ENCODE assay signal across 9 cellular contexts in the genomic region with DNA sequence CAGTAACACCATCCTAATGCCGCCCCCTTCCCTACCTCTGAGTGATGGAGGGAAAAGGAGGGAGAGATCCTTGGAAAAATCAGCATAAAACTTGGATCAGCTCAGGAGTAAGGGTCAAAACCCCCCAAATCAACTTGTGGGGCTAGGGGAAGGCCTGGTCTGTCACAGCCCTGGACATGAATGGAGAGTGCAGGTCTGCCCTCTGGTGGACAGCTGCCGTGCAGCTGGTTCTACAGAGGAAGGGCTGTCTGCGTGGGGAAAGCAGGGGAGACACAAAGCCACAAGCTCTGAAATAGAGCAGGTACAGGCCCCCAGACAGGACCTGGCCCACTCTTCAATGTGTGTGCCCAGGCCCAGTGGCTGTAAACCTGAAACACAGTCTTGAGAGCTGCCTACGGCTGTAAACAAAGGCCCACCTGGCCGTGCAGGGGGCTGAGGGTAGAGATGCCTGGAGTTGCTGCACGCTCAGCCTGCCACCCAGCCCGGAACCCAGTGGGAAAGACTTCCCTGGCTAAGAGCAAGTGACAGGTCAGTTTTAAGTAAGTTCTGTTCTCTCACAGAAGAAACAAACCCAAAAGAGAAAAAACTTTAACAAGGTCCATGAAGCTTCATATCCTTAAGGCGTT. TPM values are rescaled to one million over a fixed set of nuclear protein-coding genes. Genes with fewer than 3 reads are reported as not detected.
DNase-seq lines count a peak whose midpoint lies in the region; ATAC-seq and TF ChIP-seq lines count a peak whose summit lies in the region.
"Had no signal": no experiment of that assay in that cellular context is flagged by ENCODE, and none has a peak within 500 bp of the region (broad histone marks: within the 10 kb centered on the region; RNA-seq: fewer than 3 reads in every experiment).

No MANE protein-coding gene starts in this region.

- H3K27me3 Mint-ChIP-seq in activated naive CD4-positive, alpha-beta T cell treated with anti-CD3 and anti-CD28 coated beads, Interleukin-2, amount 10 ng/mL, durations not matched to agents 7 days and 5 days: no peaks in the 10 kb centered on the region

- no peak overlapping the region for H3K27ac Mint-ChIP-seq in activated naive CD4-positive, alpha-beta T cell treated with anti-CD3 and anti-CD28 coated beads, Interleukin-2, amount 10 ng/mL, durations not matched to agents 7 days and 5 days

- POLR2A ChIA-PET in BJ (lab: Charles Lee): no interaction called here

- CTCF ChIA-PET in BJ (lab: Yijun Ruan, JAX): interaction anchor here (0.6 to 22.3 kb wide), 29 partner anchors 9 to 318 kb away, joined by 3 to 563 read pairs (median 4); a partner anchor contains a TSS
- CTCF ChIA-PET in activated naive CD4-positive, alpha-beta T cell treated with anti-CD3 and anti-CD28 coated beads, Interleukin-2, amount 10 ng/mL, durations not matched to agents 7 days and 5 days (lab: Charles Lee): interaction anchor here (0.6 to 14.2 kb wide), 27 partner anchors 9 to 319 kb away, joined by 3 to 347 read pairs (median 4); a partner anchor contains a TSS

- H3K9me3 ChIP-seq in SJCRH30 (replicated peaks) (no peaks in the 10 kb centered on the region), cardiac muscle cell (ENCODE audit: low read depth) (no peaks in the 10 kb centered on the region)

- no peaks in the 10 kb centered on the region for H3K27me3 ChIP-seq in BJ (ENCODE audit: control insufficient read depth, insufficient read depth, low read length)
- no peaks in the 10 kb centered on the region for H3K27me3 ChIP-seq in H7 (ENCODE audit: control insufficient read depth, insufficient read depth, low read length)
- no peaks in the 10 kb centered on the region for H3K27me3 ChIP-seq in SJCRH30
- no peaks in the 10 kb centered on the region for H3K27me3 ChIP-seq in cardiac muscle cell

- H3K4me3 ChIP-seq in BJ (ENCODE audit: low read depth, low read length): no peak overlapping the region
- H3K4me3 ChIP-seq in H7 (ENCODE audit: insufficient read depth, low read depth, low read length): no peak overlapping the region
- H3K4me3 ChIP-seq in SJCRH30: no peak overlapping the region
- H3K4me3 ChIP-seq in cardiac muscle cell: no peak overlapping the region
- H3K4me3 ChIP-seq: skin epidermis had no signal

- no peaks in the 10 kb centered on the region for H3K9me3 Mint-ChIP-seq in activated naive CD4-positive, alpha-beta T cell treated with anti-CD3 and anti-CD28 coated beads, Interleukin-2, amount 10 ng/mL, durations not matched to agents 7 days and 5 days

- no peaks in the 10 kb centered on the region for H3K4me1 ChIP-seq in SJCRH30
- no peaks in the 10 kb centered on the region for H3K4me1 ChIP-seq in cardiac muscle cell (ENCODE audit: low read depth)

- no peak for DNase-seq in BJ (ENCODE audit: low read depth)
- peak; percentile 90 for DNase-seq in H7
- DNase-seq in SJCRH30: peak; percentile 66 to 80
- DNase-seq in activated naive CD4-positive, alpha-beta T cell treated with anti-CD3 and anti-CD28 coated beads, Interleukin-2, amount 10 ng/mL, durations not matched to agents 7 days and 5 days: peak; percentile 76
- DNase-seq in cardiac muscle cell (ENCODE audit: low read depth in 1 of 2, low spot score in 1 of 2): peak; percentile 59 to 72
- peak; percentile 25 for DNase-seq in renal cortical epithelial cell (ENCODE audit: low read depth)
- no peak for DNase-seq in epidermal melanocyte (ENCODE audit: insufficient read length, low spot score)

- H3K36me3 Mint-ChIP-seq in activated naive CD4-positive, alpha-beta T cell treated with anti-CD3 and anti-CD28 coated beads, Interleukin-2, amount 10 ng/mL, durations not matched to agents 7 days and 5 days: peaks cover 45% of the 10 kb centered on the region

- ATAC-seq in GM19023 (IDR thresholded peaks at IDR 0.05; ENCODE audit: unreplicated experiment): no peak

- peaks cover 15% of the 10 kb centered on the region for H3K4me1 Mint-ChIP-seq in activated naive CD4-positive, alpha-beta T cell treated with anti-CD3 and anti-CD28 coated beads, Interleukin-2, amount 10 ng/mL, durations not matched to agents 7 days and 5 days

- H3K36me3 ChIP-seq in BJ (ENCODE audit: control insufficient read depth, insufficient read depth, low read length) (peaks cover 36% of the 10 kb centered on the region), H7 (replicated peaks; ENCODE audit: control insufficient read depth, insufficient read depth, low read length) (peaks cover 39% of the 10 kb centered on the region), SJCRH30 (peaks cover 53% of the 10 kb centered on the region), cardiac muscle cell (peaks cover 54% of the 10 kb centered on the region)

- TF ChIP-seq CTCF in BJ (IDR thresholded peaks at IDR 0.05; ENCODE audit: insufficient read depth, low read depth, low read length) (peak; percentile 96), cardiac muscle cell (IDR thresholded peaks at IDR 0.05; ENCODE audit: low read depth, low read length) (peak; percentile 92)

- H3K27ac ChIP-seq in SJCRH30: no peak overlapping the region
- no peak overlapping the region for H3K27ac ChIP-seq in cardiac muscle cell

- H3K4me3 Mint-ChIP-seq in activated naive CD4-positive, alpha-beta T cell treated with anti-CD3 and anti-CD28 coated beads, Interleukin-2, amount 10 ng/mL, durations not matched to agents 7 days and 5 days: no peak overlapping the region

RNA-seq across cellular contexts. Expression of a gene that starts 16.4 kb away (rescaled TPM):
- 45.2 and 58.3 TPM in 2 replicates for polyA plus RNA-seq in BJ (2011; rRNA removed)
- polyA minus RNA-seq in BJ (2011; rRNA and poly(A)+ RNA removed): 70.9 and 140 TPM in 2 replicates
- total RNA-seq in H7 (2014; rRNA removed; shearing (Covaris generic)): 50.6 and 66.3 TPM in 2 replicates
- 42.3 and 44.4 TPM in 2 replicates for total RNA-seq in SJCRH30 (2014; rRNA removed; shearing (Covaris generic))
- total RNA-seq in cardiac muscle cell: 193 and 319 TPM in 2 replicates
- polyA plus RNA-seq in cardiac muscle cell: 100 and 125 TPM in 2 replicates
- total RNA-seq in renal cortical epithelial cell: 74.8 and 92.0 TPM in 2 replicates

Comparison
In these comparisons a context has a peak if more than half of its experiments do, and no peak if none do; other contexts are left out.
1. DNase-seq: peak in H7 (single experiment), SJCRH30 (2 of 2), activated naive CD4-positive, alpha-beta T cell treated with anti-CD3 and anti-CD28 coated beads, Interleukin-2, amount 10 ng/mL, durations not matched to agents 7 days and 5 days (single experiment), cardiac muscle cell (2 of 2) and renal cortical epithelial cell (single experiment); none in BJ (single experiment) and epidermal melanocyte (single experiment).